Comparison of ENCODE assay signal across 16 cellular contexts in the genomic region with DNA sequence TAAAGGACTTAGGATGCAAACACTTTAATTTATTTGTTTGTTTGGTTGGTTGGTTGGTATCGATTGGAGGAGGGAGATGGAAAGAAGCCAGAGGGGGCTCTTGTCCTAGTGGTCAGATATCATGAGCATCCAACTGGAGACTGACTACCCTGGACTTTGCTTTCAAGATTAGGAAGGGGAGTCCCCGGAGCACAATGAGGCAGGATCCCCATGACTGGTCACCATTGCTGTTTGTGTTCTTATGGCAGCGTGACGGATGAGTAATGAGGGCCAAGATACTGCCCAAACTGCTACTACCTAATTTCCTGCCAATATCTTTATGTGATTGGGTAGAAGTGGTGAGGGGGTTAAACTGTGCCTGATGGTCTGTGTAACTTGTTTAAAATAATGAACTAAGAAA.
DNase-seq lines count a peak whose midpoint lies in the region; ATAC-seq, FAIRE-seq and TF ChIP-seq lines count a peak whose summit lies in the region.
"Had no signal": no experiment of that assay in that cellular context is flagged by ENCODE, and none has a peak within 500 bp of the region (broad histone marks: within the 10 kb centered on the region; RNA-seq: fewer than 3 reads in every experiment).

No MANE protein-coding gene starts in this region.

- FAIRE-seq in small intestine (lab: Jason Lieb, UNC), result no peak
- FAIRE-seq: GM19239 had no signal

- ATAC-seq in right lobe of liver, result peak; percentile 37 to 81 (median 52)
- no peak for ATAC-seq in GM18867 (IDR thresholded peaks at IDR 0.05; ENCODE audit: unreplicated experiment)
- no peak for ATAC-seq in GM21723 (IDR thresholded peaks at IDR 0.05; ENCODE audit: unreplicated experiment)
- ATAC-seq: CD8-positive, alpha-beta T cell; K562 had no signal

- H3K36me3 ChIP-seq in endodermal cell (ENCODE audit: control insufficient read depth, insufficient read depth, low read length) (no peaks in the 10 kb centered on the region), right lobe of liver (no peaks in the 10 kb centered on the region), small intestine (ENCODE audit: control insufficient read depth in 2 of 2, insufficient read depth in 2 of 2, low read length in 2 of 2) (no peaks in the 10 kb centered on the region)

- H3K9me3 Mint-ChIP-seq in endodermal cell, result peaks cover 2% of the 10 kb centered on the region
- H3K9me3 Mint-ChIP-seq: CD8-positive, alpha-beta T cell had no signal

- H3K4me3 Mint-ChIP-seq in endodermal cell, result no peak overlapping the region
- H3K4me3 Mint-ChIP-seq: CD14-positive monocyte; CD8-positive, alpha-beta T cell had no signal

- no peak overlapping the region for H3K9ac ChIP-seq in endodermal cell (ENCODE audit: extremely low read depth, low read length, poor library complexity, severe bottlenecking)

- in situ Hi-C loops in Caki2 (cut with HindIII; ENCODE audit: low pct_unique_long_range_greater_than_20kb, low sequenced_read_pairs), result no loop called here

- DNase-seq in Caki2 (ENCODE audit: low read depth) (peak; percentile 72), endodermal cell (peak; percentile 12), right lobe of liver (peak in 1 of 3 donors; percentile 32), small intestine (peak; percentile 15), HCEC 1CT (no peak)
- DNase-seq: BE2C; CD8-positive, alpha-beta T cell; COR-L47; DND-41; GDM1 had no signal

- H3K4me3 ChIP-seq in endodermal cell (ENCODE audit: low read length), result no peak overlapping the region
- H3K4me3 ChIP-seq in right lobe of liver, result no peak overlapping the region
- H3K4me3 ChIP-seq in small intestine (ENCODE audit: low read depth in 1 of 2, low read length in 2 of 2), result no peak overlapping the region
- H3K4me3 ChIP-seq: K562 had no signal

- no peak for TF ChIP-seq POLR2A in right lobe of liver (IDR thresholded peaks at IDR 0.05)

- WGBS in endodermal cell (ENCODE audit: insufficient coverage in 1 of 2, insufficient read length in 1 of 2), 2 experiments, result 98 to 100% methylated on average over 2 to 4 of the region's 4 CpGs
- WGBS in right lobe of liver (ENCODE audit: insufficient coverage, low coverage, low lambda C conversion rate, missing lambda C conversion rate), result 45% methylated on average over 4 of the region's 4 CpGs
- WGBS in small intestine, 3 donors, result 51 to 78% (median 52%) methylated on average over 4 of the region's 4 CpGs

- H3K27ac ChIP-seq in endodermal cell (ENCODE audit: low read depth, low read length) (no peak overlapping the region), right lobe of liver (no peak overlapping the region), small intestine (ENCODE audit: low read depth in 1 of 2, low read length in 1 of 2) (no peak overlapping the region)
- H3K27ac ChIP-seq: HL-60 had no signal

- intact Hi-C loops in right lobe of liver (cut with DNase I), result loop anchor here in 1 of 2 donors (5.0 kb wide), 1 partner anchor 121 kb away; no protein-coding TSS in a partner anchor

- TF ChIP-seq CTCF in endodermal cell (conservative IDR thresholded peaks at IDR 0.05), result no peak
- no peak for TF ChIP-seq CTCF in right lobe of liver (IDR thresholded peaks at IDR 0.05)

- H3K27ac Mint-ChIP-seq in endodermal cell, result no peak overlapping the region
- H3K27ac Mint-ChIP-seq: CD14-positive monocyte; CD8-positive, alpha-beta T cell had no signal

- H3K36me3 Mint-ChIP-seq in endodermal cell (ENCODE audit: low read depth), result no peaks in the 10 kb centered on the region
- H3K36me3 Mint-ChIP-seq: CD14-positive monocyte; CD8-positive, alpha-beta T cell had no signal

- no peaks in the 10 kb centered on the region for H3K9me3 ChIP-seq in endodermal cell (ENCODE audit: control insufficient read depth, low read length)
- no peaks in the 10 kb centered on the region for H3K9me3 ChIP-seq in right lobe of liver
- no peaks in the 10 kb centered on the region for H3K9me3 ChIP-seq in small intestine (ENCODE audit: control insufficient read depth, low read depth)
- H3K9me3 ChIP-seq: BE2C had no signal

- H3K27me3 Mint-ChIP-seq in endodermal cell (ENCODE audit: insufficient read depth), result no peaks in the 10 kb centered on the region

- no peaks in the 10 kb centered on the region for H3K27me3 ChIP-seq in endodermal cell (ENCODE audit: control insufficient read depth, insufficient read depth, low read length, poor library complexity, severe bottlenecking)
- H3K27me3 ChIP-seq in right lobe of liver, result no peaks in the 10 kb centered on the region
- H3K27me3 ChIP-seq in small intestine (ENCODE audit: control insufficient read depth in 2 of 2, insufficient read depth in 2 of 2, low read length in 2 of 2), result no peaks in the 10 kb centered on the region
- H3K27me3 ChIP-seq: BE2C had no signal

- no peaks in the 10 kb centered on the region for H3K4me1 Mint-ChIP-seq in endodermal cell
- H3K4me1 Mint-ChIP-seq: CD14-positive monocyte had no signal

- H3K4me1 ChIP-seq in endodermal cell (ENCODE audit: control insufficient read depth, insufficient read depth, low read length), result peaks cover 5% of the 10 kb centered on the region
- H3K4me1 ChIP-seq in right lobe of liver, result no peaks in the 10 kb centered on the region
- no peaks in the 10 kb centered on the region for H3K4me1 ChIP-seq in small intestine (ENCODE audit: control insufficient read depth in 2 of 2, insufficient read depth in 1 of 2, low read depth in 1 of 2, low read length in 1 of 2)
- H3K4me1 ChIP-seq: BE2C had no signal

Comparison
In these comparisons a context has a peak if more than half of its experiments do, and no peak if none do; other contexts are left out.
1. ATAC-seq: peak in right lobe of liver (4 of 4); none in GM18867 (single experiment) and GM21723 (single experiment).